1 cellular context compared by ENCODE assay signal in the genomic region with DNA sequence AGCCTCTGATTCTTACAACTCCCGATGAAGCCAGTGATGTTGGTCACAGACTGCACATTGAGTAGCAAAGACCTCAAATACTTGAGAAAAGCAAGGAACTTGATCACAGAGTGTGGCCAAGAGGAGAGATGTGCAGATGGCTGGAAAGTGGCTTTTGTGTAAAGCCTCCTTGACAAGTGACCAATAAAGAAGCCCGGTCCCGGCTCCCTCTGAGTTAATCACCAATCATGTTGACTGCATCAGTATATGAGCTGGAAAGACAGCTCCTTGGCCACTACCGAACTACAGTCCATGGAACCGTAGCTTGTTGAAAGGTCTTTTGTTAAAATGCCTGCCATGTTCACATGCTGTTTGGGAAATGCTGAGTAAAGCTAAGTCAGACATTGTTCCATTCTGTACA.
TF ChIP-seq lines count a peak whose summit lies in the region.

No MANE protein-coding gene starts in this region.

TF ChIP-seq in HepG2, 621 proteins besides CTCF, POLR2A, EP300 and RAD21:
- TF ChIP-seq ZFP36 (IDR thresholded peaks at IDR 0.05; ENCODE audit: borderline replicate concordance, low read depth, low read length, partially characterized antibody) = no peak
- no peak for TF ChIP-seq THAP11 (CRISPR knock-in tag; IDR thresholded peaks at IDR 0.05)
- TF ChIP-seq ZNF512B (CRISPR knock-in tag; IDR thresholded peaks at IDR 0.05; ENCODE audit: borderline replicate concordance) = no peak
- TF ChIP-seq CEBPZ (IDR thresholded peaks at IDR 0.05; ENCODE audit: low read length) = no peak
- no peak for TF ChIP-seq ZNF577 (CRISPR knock-in tag; IDR thresholded peaks at IDR 0.05; ENCODE audit: borderline replicate concordance, low read depth)
- no peak for TF ChIP-seq RFX1 (IDR thresholded peaks at IDR 0.05)
- no peak for TF ChIP-seq ZNF572 (CRISPR knock-in tag; IDR thresholded peaks at IDR 0.05)
- no peak for TF ChIP-seq HOXD1 (CRISPR knock-in tag; IDR thresholded peaks at IDR 0.05)
- TF ChIP-seq, protein P1, sequence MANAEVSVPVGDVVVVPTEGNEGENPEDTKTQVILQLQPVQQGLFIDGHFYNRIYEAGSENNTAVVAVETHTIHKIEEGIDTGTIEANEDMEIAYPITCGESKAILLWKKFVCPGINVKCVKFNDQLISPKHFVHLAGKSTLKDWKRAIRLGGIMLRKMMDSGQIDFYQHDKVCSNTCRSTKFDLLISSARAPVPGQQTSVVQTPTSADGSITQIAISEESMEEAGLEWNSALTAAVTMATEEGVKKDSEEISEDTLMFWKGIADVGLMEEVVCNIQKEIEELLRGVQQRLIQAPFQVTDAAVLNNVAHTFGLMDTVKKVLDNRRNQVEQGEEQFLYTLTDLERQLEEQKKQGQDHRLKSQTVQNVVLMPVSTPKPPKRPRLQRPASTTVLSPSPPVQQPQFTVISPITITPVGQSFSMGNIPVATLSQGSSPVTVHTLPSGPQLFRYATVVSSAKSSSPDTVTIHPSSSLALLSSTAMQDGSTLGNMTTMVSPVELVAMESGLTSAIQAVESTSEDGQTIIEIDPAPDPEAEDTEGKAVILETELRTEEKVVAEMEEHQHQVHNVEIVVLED (CRISPR knock-in tag; IDR thresholded peaks at IDR 0.05; ENCODE audit: borderline replicate concordance) = no peak
- no peak for TF ChIP-seq NFKBIZ (CRISPR knock-in tag; IDR thresholded peaks at IDR 0.05)
- TF ChIP-seq, protein P2, sequence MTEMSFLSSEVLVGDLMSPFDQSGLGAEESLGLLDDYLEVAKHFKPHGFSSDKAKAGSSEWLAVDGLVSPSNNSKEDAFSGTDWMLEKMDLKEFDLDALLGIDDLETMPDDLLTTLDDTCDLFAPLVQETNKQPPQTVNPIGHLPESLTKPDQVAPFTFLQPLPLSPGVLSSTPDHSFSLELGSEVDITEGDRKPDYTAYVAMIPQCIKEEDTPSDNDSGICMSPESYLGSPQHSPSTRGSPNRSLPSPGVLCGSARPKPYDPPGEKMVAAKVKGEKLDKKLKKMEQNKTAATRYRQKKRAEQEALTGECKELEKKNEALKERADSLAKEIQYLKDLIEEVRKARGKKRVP (CRISPR knock-in tag; IDR thresholded peaks at IDR 0.05) = no peak
- TF ChIP-seq HNRNPH1 (optimal IDR thresholded peaks at IDR 0.05; ENCODE audit: low read depth, low read length) = no peak
- TF ChIP-seq SKI (IDR thresholded peaks at IDR 0.05; ENCODE audit: partially characterized antibody) = no peak
- no peak for TF ChIP-seq BRCA1 (CRISPR knock-in tag; IDR thresholded peaks at IDR 0.05)
- TF ChIP-seq ZNF484 (CRISPR knock-in tag; IDR thresholded peaks at IDR 0.05; ENCODE audit: borderline replicate concordance, low read depth) = no peak
- no peak for TF ChIP-seq ZSCAN29 (CRISPR knock-in tag; conservative IDR thresholded peaks at IDR 0.05)
- no peak for TF ChIP-seq ZNF713 (CRISPR knock-in tag; IDR thresholded peaks at IDR 0.05)
